Comparison of ENCODE assay signal across 24 cellular contexts in genomic region chr2:235754381-235755207, GRCh38.
"Had no signal": no experiment of that assay in that cellular context is flagged by ENCODE, and none has a peak within 500 bp of the region (broad histone marks: within the 10 kb centered on the region; RNA-seq: fewer than 3 reads in every experiment).

No MANE protein-coding gene starts in this region.

- DNase-seq: activated CD4-positive, alpha-beta memory T cell treated with anti-CD3 and anti-CD28 coated beads for 36 hours; activated CD8-positive, alpha-beta memory T cell treated with anti-CD3 and anti-CD28 coated beads, Interleukin-2, amount 10 ng/mL, durations not matched to agents 7 days and 5 days; activated naive CD4-positive, alpha-beta T cell treated with anti-CD3 and anti-CD28 coated beads, Interleukin-2, amount 10 ng/mL, durations not matched to agents 7 days and 5 days; activated T-cell treated with anti-CD3 and anti-CD28 coated beads, Interleukin-2, amount 50 U/mL, for 24 hours; dermis blood vessel endothelial cell; effector memory CD8-positive, alpha-beta T cell; gastrocnemius medialis; heart left ventricle; immature natural killer cell; left cardiac atrium; lower lobe of right lung; midbrain; retina; stimulated activated CD4-positive, alpha-beta T cell treated with anti-CD3 and anti-CD28 coated beads, Interleukin-15, amount 100 ng/mL, for 24 hours; stimulated activated CD4-positive, alpha-beta T cell treated with anti-CD3 and anti-CD28 coated beads, Interleukin-4, amount 100 ng/mL, for 24 hours; stimulated activated naive CD4-positive, alpha-beta T cell treated with Interleukin-2 at 50 U/mL for 16 hours; substantia nigra; T-helper 9 cell; transverse colon had no signal

- H3K36me3 ChIP-seq: gastrocnemius medialis, neutrophil, transverse colon had no signal

- H3K4me3 ChIP-seq: gastrocnemius medialis, heart left ventricle, lower lobe of right lung, skin epidermis, transverse colon had no signal

- H3K9me3 ChIP-seq: gastrocnemius medialis, heart left ventricle, lower lobe of right lung, neutrophil, transverse colon had no signal

- H2AFZ ChIP-seq: parathyroid adenoma had no signal

- H3K79me2 ChIP-seq: parathyroid adenoma had no signal

- H3K9ac ChIP-seq: parathyroid adenoma had no signal

- H3K4me1 ChIP-seq: heart left ventricle, lower lobe of right lung, parathyroid adenoma had no signal

- H3K27me3 ChIP-seq: gastrocnemius medialis, heart left ventricle, neutrophil, transverse colon had no signal

- ATAC-seq: activated CD8-positive, alpha-beta memory T cell treated with anti-CD3 and anti-CD28 coated beads, Interleukin-2, amount 10 ng/mL, durations not matched to agents 7 days and 5 days; effector memory CD8-positive, alpha-beta T cell; gastrocnemius medialis; heart left ventricle; left cardiac atrium; lower lobe of right lung had no signal

- H3K27ac ChIP-seq: epithelial cell of prostate, gastrocnemius medialis, heart left ventricle, lower lobe of right lung, neutrophil, parathyroid adenoma, skin epidermis, transverse colon had no signal

- FAIRE-seq: astrocyte had no signal
